ENCODE assay signal across 28 cellular contexts in the genomic region with DNA sequence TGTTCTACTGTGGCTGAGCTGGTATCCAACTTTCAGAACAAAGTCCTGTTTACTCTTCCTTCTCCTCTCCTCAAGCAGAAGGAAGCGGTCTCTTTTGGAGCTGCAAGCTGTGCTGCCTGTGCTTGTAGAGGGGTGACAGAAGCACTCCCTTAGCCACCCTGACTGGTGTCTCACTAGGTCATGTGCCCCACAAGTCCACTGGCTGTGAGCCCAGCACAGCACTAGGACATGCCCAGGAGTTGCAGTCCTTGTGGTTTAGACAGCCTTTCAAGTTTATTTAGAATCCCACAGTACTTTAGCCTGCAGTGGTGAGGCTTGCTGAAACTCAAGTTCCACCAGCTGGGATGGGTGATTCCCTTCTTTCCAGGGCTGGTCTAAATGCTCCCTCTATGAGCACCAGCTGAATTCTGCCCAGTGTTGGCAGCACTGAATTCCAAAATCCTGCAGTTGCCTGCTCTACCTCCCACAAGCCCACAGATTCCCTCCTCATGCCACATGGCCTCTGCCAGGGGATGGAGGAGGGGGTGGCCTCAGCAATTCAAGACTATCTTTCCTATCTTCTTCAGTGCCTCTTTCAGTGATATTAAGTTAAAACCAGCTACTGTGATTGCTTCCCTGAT.
A peak's percentile ranks its signal among the peaks of the same experiment; 100 is the strongest.
DNase-seq lines count a peak whose midpoint lies in the region; ATAC-seq and TF ChIP-seq lines count a peak whose summit lies in the region.
"Had no signal": no experiment of that assay in that cellular context is flagged by ENCODE, and none has a peak within 500 bp of the region (broad histone marks: within the 10 kb centered on the region; RNA-seq: fewer than 3 reads in every experiment).

No MANE protein-coding gene starts in this region.

- peaks cover 6% of the 10 kb centered on the region for H3K4me1 Mint-ChIP-seq in MCF 10A (ENCODE audit: insufficient read depth, unreplicated experiment)
- H3K4me1 Mint-ChIP-seq: endodermal cell, IgD-negative memory B cell had no signal

- TF ChIP-seq POLR2A in breast epithelium (IDR thresholded peaks at IDR 0.05) = no peak

- TF ChIP-seq CTCF in MCF 10A (IDR thresholded peaks at IDR 0.05; ENCODE audit: unreplicated experiment) (no peak), breast epithelium (IDR thresholded peaks at IDR 0.05) (no peak), astrocyte of the spinal cord (IDR thresholded peaks at IDR 0.05; ENCODE audit: low read depth, low read length) (no peak)

- H3K9me3 ChIP-seq in breast epithelium (peaks cover 4 to 7% of the 10 kb centered on the region in 2 donors), aorta (ENCODE audit: control insufficient read depth, low read length) (no peaks in the 10 kb centered on the region)
- H3K9me3 ChIP-seq: neutrophil, SJCRH30, uterus had no signal

- no TSS peak for BruUV-seq in MCF 10A (replicated peaks; lab: Mats Ljungman, UMichigan)

- intact Hi-C loops in MCF 10A (cut with micrococcal nuclease) (no loop called here), breast epithelium (cut with DNase I; ENCODE audit: low total_unique reads) (no loop called here), aorta (cut with DNase I) (no loop called here)

- CTCF ChIA-PET in MCF 10A (lab: Yijun Ruan, JAX) = no interaction called here

- H3K4me3 ChIP-seq in breast epithelium = no peak overlapping the region
- H3K4me3 ChIP-seq in astrocyte of the spinal cord (ENCODE audit: low read depth, low read length) = no peak overlapping the region
- H3K4me3 ChIP-seq in aorta (ENCODE audit: low read length in 2 of 2) = no peak overlapping the region
- H3K4me3 ChIP-seq: BLaER1, heart right ventricle, PC-9, SJCRH30, uterus had no signal

- H3K36me3 ChIP-seq in breast epithelium = no peaks in the 10 kb centered on the region
- H3K36me3 ChIP-seq in aorta (ENCODE audit: control insufficient read depth in 1 of 2, insufficient read depth in 2 of 2, low read length in 1 of 2) = no peaks in the 10 kb centered on the region
- H3K36me3 ChIP-seq: BLaER1, heart right ventricle, neutrophil, SJCRH30, uterus had no signal

- H3K27me3 ChIP-seq in breast epithelium (no peaks in the 10 kb centered on the region), aorta (ENCODE audit: control insufficient read depth in 1 of 2, insufficient read depth in 2 of 2, low read length in 1 of 2) (no peaks in the 10 kb centered on the region)
- H3K27me3 ChIP-seq: BLaER1, heart right ventricle, neutrophil, uterus had no signal

- peaks cover 5% of the 10 kb centered on the region for H3K9me3 Mint-ChIP-seq in MCF 10A (ENCODE audit: unreplicated experiment)

- ATAC-seq in left lobe of liver (peak; percentile 20), aorta (ENCODE audit: low FRiP score) (peak; percentile 36), HG03196 (IDR thresholded peaks at IDR 0.05; ENCODE audit: unreplicated experiment) (no peak)
- ATAC-seq: HCT116, heart right ventricle, left ventricle myocardium superior had no signal

- H3K27ac ChIP-seq in breast epithelium (no peak overlapping the region), aorta (ENCODE audit: low read depth in 1 of 2, low read length in 2 of 2) (no peak overlapping the region)
- H3K27ac ChIP-seq: 22Rv1, BLaER1, heart right ventricle, HL-60, neutrophil, PC-9, SJCRH30, uterus had no signal

- H3K4me1 ChIP-seq in breast epithelium (no peaks in the 10 kb centered on the region), aorta (ENCODE audit: control insufficient read depth in 1 of 2, insufficient read depth in 2 of 2, low read length in 2 of 2) (no peaks in the 10 kb centered on the region)
- H3K4me1 ChIP-seq: BLaER1, SJCRH30, uterus had no signal

- in situ Hi-C loops in astrocyte of the spinal cord (cut with HindIII; ENCODE audit: low sequenced_read_pairs) = no loop called here

- DNase-seq in MCF 10A (ENCODE audit: unreplicated experiment) = peak; percentile 40
- DNase-seq in breast epithelium (ENCODE audit: low spot score in 2 of 2) = no peak
- peak; percentile 13 for DNase-seq in astrocyte of the spinal cord (ENCODE audit: low read depth, low spot score)
- no peak for DNase-seq in left lobe of liver (ENCODE audit: low spot score)
- no peak for DNase-seq in aorta
- DNase-seq in NCI-H69 (lab: John Stamatoyannopoulos, UW) = no peak
- no peak for DNase-seq in activated T-cell treated with anti-CD3 and anti-CD28 coated beads for 4 hours
- DNase-seq: activated CD4-positive, alpha-beta T cell treated with anti-CD3 and anti-CD28 coated beads, Interleukin-2, amount 50 U/mL, for 48 hours; activated gamma-delta T cell treated with Interleukin-2 at 50 U/mL for 16 hours; amniotic stem cell; cerebellar nuclear complex; endodermal cell; left ventricle myocardium superior; NCI-H1694 treated with DMSO at 0.1 percent for 48 hours; NCI-H2227 treated with DMSO at 0.1 percent for 48 hours; PC-9; retina; SJCRH30; T-helper 2 cell; uterus had no signal

- H3K27ac Mint-ChIP-seq in MCF 10A (ENCODE audit: low read depth, unreplicated experiment) = no peak overlapping the region
- H3K27ac Mint-ChIP-seq: endodermal cell had no signal

- H3K36me3 Mint-ChIP-seq in MCF 10A (ENCODE audit: insufficient read depth, unreplicated experiment) = no peaks in the 10 kb centered on the region
- H3K36me3 Mint-ChIP-seq: IgD-negative memory B cell had no signal

- no peaks in the 10 kb centered on the region for H3K27me3 Mint-ChIP-seq in MCF 10A (ENCODE audit: insufficient read depth, unreplicated experiment)
- H3K27me3 Mint-ChIP-seq: IgD-negative memory B cell had no signal

- WGBS in aorta, 2 donors = 91 to 100% methylated on average over 1 of the region's 1 CpG

- no peak overlapping the region for H3K4me3 Mint-ChIP-seq in MCF 10A (ENCODE audit: unreplicated experiment)
- H3K4me3 Mint-ChIP-seq: endodermal cell, IgD-negative memory B cell had no signal

- POLR2A ChIA-PET in MCF 10A (lab: Yijun Ruan, JAX) = no interaction called here

Comparison
In these comparisons a context has a peak if more than half of its experiments do, and no peak if none do; other contexts are left out.
1. DNase-seq: peak in MCF 10A (single experiment) and astrocyte of the spinal cord (single experiment); none in breast epithelium (0 of 2), left lobe of liver (single experiment), aorta (0 of 2), NCI-H69 (single experiment) and activated T-cell treated with anti-CD3 and anti-CD28 coated beads for 4 hours (single experiment).